In the genomic region with DNA sequence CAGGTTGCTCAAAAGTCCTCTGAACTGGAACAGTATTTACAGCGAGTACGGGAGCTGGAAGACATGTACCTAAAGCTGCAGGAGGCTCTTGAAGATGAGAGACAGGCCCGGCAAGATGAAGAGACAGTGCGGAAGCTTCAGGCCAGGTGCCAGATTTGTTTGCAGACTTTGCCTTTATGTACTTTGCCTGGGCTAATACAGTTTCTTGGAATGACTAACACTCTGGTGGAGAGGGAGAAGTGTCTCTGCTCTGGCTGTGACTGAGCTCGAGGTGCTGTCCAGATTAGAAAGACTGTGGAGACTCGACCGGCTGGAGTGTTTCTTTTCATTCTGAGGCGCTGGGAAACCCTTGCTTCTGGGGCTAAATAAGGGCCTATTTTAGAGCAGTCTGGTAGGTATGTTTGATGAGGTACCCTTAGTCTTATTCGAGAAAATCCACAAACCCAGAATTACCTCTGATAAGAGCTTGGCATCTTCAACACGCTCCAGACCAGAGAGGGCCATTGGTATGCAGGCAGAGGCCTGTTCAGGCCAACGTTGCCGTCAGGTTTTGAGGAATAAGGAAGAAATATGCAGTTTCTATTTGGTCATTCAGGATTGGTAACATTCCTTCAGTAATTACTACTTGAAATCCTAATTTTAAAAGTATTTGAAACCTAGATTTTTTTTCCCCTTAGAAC, we compare ENCODE assay signal across 19 cellular contexts.
A peak's percentile ranks its signal among the peaks of the same experiment; 100 is the strongest.
DNase-seq lines count a peak whose midpoint lies in the region; ATAC-seq and TF ChIP-seq lines count a peak whose summit lies in the region.
"Had no signal": no experiment of that assay in that cellular context is flagged by ENCODE, and none has a peak within 500 bp of the region (broad histone marks: within the 10 kb centered on the region; RNA-seq: fewer than 3 reads in every experiment).

No MANE protein-coding gene starts in this region.

- no peak for TF ChIP-seq CTCF in GM13976 (IDR thresholded peaks at IDR 0.05; ENCODE audit: borderline replicate concordance, control extremely low read depth, extremely low read depth, insufficient read depth, missing control alignments)

- CTCF ChIA-PET in CD8-positive, alpha-beta memory T cell (lab: Charles Lee), result no interaction called here

- no peak overlapping the region for H3K4me3 Mint-ChIP-seq in CD4-positive, CD25-positive, alpha-beta regulatory T cell
- no peak overlapping the region for H3K4me3 Mint-ChIP-seq in CD8-positive, alpha-beta memory T cell
- H3K4me3 Mint-ChIP-seq in activated naive CD8-positive, alpha-beta T cell treated with anti-CD3 and anti-CD28 coated beads for 36 hours, result no peak overlapping the region
- H3K4me3 Mint-ChIP-seq: activated naive CD8-positive, alpha-beta T cell treated with anti-CD3 and anti-CD28 coated beads, Interleukin-2, amount 50 U/mL, for 24 hours had no signal

- no peak for ATAC-seq in CD4-positive, CD25-positive, alpha-beta regulatory T cell (ENCODE audit: low read depth in 2 of 2)
- ATAC-seq in HG03280 (IDR thresholded peaks at IDR 0.05; ENCODE audit: unreplicated experiment), result peak; percentile 47
- ATAC-seq: activated naive CD8-positive, alpha-beta T cell treated with anti-CD3 and anti-CD28 coated beads, Interleukin-2, amount 50 U/mL, for 24 hours had no signal

- DNase-seq in CD4-positive, CD25-positive, alpha-beta regulatory T cell, result no peak
- DNase-seq in T-helper 2 cell (no peak), GM13976 (ENCODE audit: low spot score) (no peak)
- DNase-seq in CD8-positive, alpha-beta memory T cell, result no peak
- DNase-seq in activated naive CD8-positive, alpha-beta T cell treated with anti-CD3 and anti-CD28 coated beads for 36 hours, result no peak
- DNase-seq: activated CD4-positive, alpha-beta T cell treated with anti-CD3 and anti-CD28 coated beads for 4 hours; activated naive CD8-positive, alpha-beta T cell treated with anti-CD3 and anti-CD28 coated beads, Interleukin-2, amount 50 U/mL, for 24 hours; dermis blood vessel endothelial cell; EL; NCI-H187 treated with DMSO at 0.1 percent for 48 hours; NCI-H526 treated with DMSO at 0.1 percent for 48 hours; pancreas; RPMI8226; stimulated activated CD4-positive, alpha-beta T cell treated with anti-CD3 and anti-CD28 coated beads, Interleukin-15, amount 100 ng/mL, for 24 hours had no signal

- in situ Hi-C loops in GM13976 (cut with MboI; ENCODE audit: low sequenced_read_pairs, unreplicated experiment), result no loop called here

- POLR2A ChIA-PET in CD8-positive, alpha-beta memory T cell (lab: Charles Lee), result interaction anchor here (0.9 kb wide), 1 partner anchor 207 kb away, joined by 3 read pairs; no protein-coding TSS in a partner anchor

- H3K27ac Mint-ChIP-seq in CD4-positive, CD25-positive, alpha-beta regulatory T cell, result peak overlapping the region in 2 of 3 donors; percentile 30 to 33
- H3K27ac Mint-ChIP-seq in CD8-positive, alpha-beta memory T cell, result peak overlapping the region in 1 of 8 donors; percentile 47
- no peak overlapping the region for H3K27ac Mint-ChIP-seq in activated naive CD8-positive, alpha-beta T cell treated with anti-CD3 and anti-CD28 coated beads for 36 hours
- H3K27ac Mint-ChIP-seq: activated naive CD8-positive, alpha-beta T cell treated with anti-CD3 and anti-CD28 coated beads, Interleukin-2, amount 50 U/mL, for 24 hours had no signal

- H3K4me1 Mint-ChIP-seq in CD4-positive, CD25-positive, alpha-beta regulatory T cell, result peaks cover 0 to 7% (median 1%) of the 10 kb centered on the region in 4 donors
- H3K4me1 Mint-ChIP-seq in CD8-positive, alpha-beta memory T cell, result no peaks in the 10 kb centered on the region
- H3K4me1 Mint-ChIP-seq in activated naive CD8-positive, alpha-beta T cell treated with anti-CD3 and anti-CD28 coated beads for 36 hours, result peaks cover 2% of the 10 kb centered on the region

- peaks cover 40% of the 10 kb centered on the region for H3K36me3 Mint-ChIP-seq in CD4-positive, CD25-positive, alpha-beta regulatory T cell
- H3K36me3 Mint-ChIP-seq in CD8-positive, alpha-beta memory T cell, result peaks cover 15 to 37% (median 18%) of the 10 kb centered on the region in 3 donors
- peaks cover 28% of the 10 kb centered on the region for H3K36me3 Mint-ChIP-seq in activated naive CD8-positive, alpha-beta T cell treated with anti-CD3 and anti-CD28 coated beads for 36 hours

- no peaks in the 10 kb centered on the region for H3K4me1 ChIP-seq in CD4-positive, CD25-positive, alpha-beta regulatory T cell (ENCODE audit: control insufficient read depth, insufficient read depth, low read length, poor library complexity, severe bottlenecking)
- no peaks in the 10 kb centered on the region for H3K4me1 ChIP-seq in muscle layer of duodenum (ENCODE audit: control insufficient read depth in 1 of 2, insufficient read depth in 2 of 2, low read length in 2 of 2)
- no peaks in the 10 kb centered on the region for H3K4me1 ChIP-seq in CD8-positive, alpha-beta memory T cell (ENCODE audit: insufficient read depth, low read length)

- no peaks in the 10 kb centered on the region for H3K27me3 Mint-ChIP-seq in CD4-positive, CD25-positive, alpha-beta regulatory T cell
- H3K27me3 Mint-ChIP-seq in CD8-positive, alpha-beta memory T cell, result no peaks in the 10 kb centered on the region
- no peaks in the 10 kb centered on the region for H3K27me3 Mint-ChIP-seq in activated naive CD8-positive, alpha-beta T cell treated with anti-CD3 and anti-CD28 coated beads for 36 hours
- H3K27me3 Mint-ChIP-seq: activated naive CD8-positive, alpha-beta T cell treated with anti-CD3 and anti-CD28 coated beads, Interleukin-2, amount 50 U/mL, for 24 hours had no signal

- H3K27me3 ChIP-seq in CD4-positive, CD25-positive, alpha-beta regulatory T cell (ENCODE audit: control insufficient read depth, insufficient read depth, low read length), result no peaks in the 10 kb centered on the region
- no peaks in the 10 kb centered on the region for H3K27me3 ChIP-seq in muscle layer of duodenum (ENCODE audit: low read depth, low read length)
- H3K27me3 ChIP-seq in CD8-positive, alpha-beta memory T cell (ENCODE audit: insufficient read depth, low read length, poor library complexity, severe bottlenecking), result no peaks in the 10 kb centered on the region
- H3K27me3 ChIP-seq: BLaER1, pancreas had no signal

- H3K4me3 ChIP-seq in CD4-positive, CD25-positive, alpha-beta regulatory T cell (ENCODE audit: low read depth, low read length), result no peak overlapping the region
- no peak overlapping the region for H3K4me3 ChIP-seq in muscle layer of duodenum (ENCODE audit: low read depth in 1 of 2, low read length in 2 of 2)
- no peak overlapping the region for H3K4me3 ChIP-seq in CD8-positive, alpha-beta memory T cell (ENCODE audit: low read length)
- H3K4me3 ChIP-seq: BLaER1, pancreas, thoracic aorta had no signal

- H3K36me3 ChIP-seq in CD4-positive, CD25-positive, alpha-beta regulatory T cell (ENCODE audit: control insufficient read depth, insufficient read depth, low read length), result peaks cover 30% of the 10 kb centered on the region
- peaks cover 21 to 23% of the 10 kb centered on the region in 2 donors for H3K36me3 ChIP-seq in muscle layer of duodenum (ENCODE audit: control insufficient read depth in 1 of 2, insufficient read depth in 2 of 2, low read length in 2 of 2)
- no peaks in the 10 kb centered on the region for H3K36me3 ChIP-seq in CD8-positive, alpha-beta memory T cell (ENCODE audit: insufficient read depth, low read length)

- peaks cover 0 to 14% (median 2%) of the 10 kb centered on the region in 7 donors for H3K9me3 Mint-ChIP-seq in CD4-positive, CD25-positive, alpha-beta regulatory T cell
- peaks cover 6 to 18% (median 12%) of the 10 kb centered on the region in 5 donors for H3K9me3 Mint-ChIP-seq in CD8-positive, alpha-beta memory T cell
- peaks cover 14% of the 10 kb centered on the region for H3K9me3 Mint-ChIP-seq in activated naive CD8-positive, alpha-beta T cell treated with anti-CD3 and anti-CD28 coated beads for 36 hours

- H3K9me3 ChIP-seq in CD4-positive, CD25-positive, alpha-beta regulatory T cell (ENCODE audit: control insufficient read depth in 2 of 2, low read length in 2 of 2), result peaks cover 0 to 6% of the 10 kb centered on the region in 2 experiments
- no peaks in the 10 kb centered on the region for H3K9me3 ChIP-seq in muscle layer of duodenum (ENCODE audit: control insufficient read depth in 1 of 2, low read length in 2 of 2)
- H3K9me3 ChIP-seq in CD8-positive, alpha-beta memory T cell (ENCODE audit: low read length), result no peaks in the 10 kb centered on the region
- H3K9me3 ChIP-seq: pancreas, thoracic aorta had no signal

- no peak overlapping the region for H3K27ac ChIP-seq in CD4-positive, CD25-positive, alpha-beta regulatory T cell (ENCODE audit: insufficient read depth, low read length, poor library complexity, severe bottlenecking)
- H3K27ac ChIP-seq in cingulate gyrus (ENCODE audit: low read depth, low read length) (peak overlapping the region; percentile 20), muscle layer of duodenum (ENCODE audit: low read length) (peak overlapping the region; percentile 39)
- no peak overlapping the region for H3K27ac ChIP-seq in CD8-positive, alpha-beta memory T cell (ENCODE audit: low read depth, low read length)
- H3K27ac ChIP-seq: BLaER1, thoracic aorta had no signal

Comparison
In these comparisons a context has a peak if more than half of its experiments do, and no peak if none do; other contexts are left out.
1. H3K27ac ChIP-seq: peak in cingulate gyrus (single experiment) and muscle layer of duodenum (single experiment); none in CD4-positive, CD25-positive, alpha-beta regulatory T cell (single experiment) and CD8-positive, alpha-beta memory T cell (single experiment).